In the genomic region with DNA sequence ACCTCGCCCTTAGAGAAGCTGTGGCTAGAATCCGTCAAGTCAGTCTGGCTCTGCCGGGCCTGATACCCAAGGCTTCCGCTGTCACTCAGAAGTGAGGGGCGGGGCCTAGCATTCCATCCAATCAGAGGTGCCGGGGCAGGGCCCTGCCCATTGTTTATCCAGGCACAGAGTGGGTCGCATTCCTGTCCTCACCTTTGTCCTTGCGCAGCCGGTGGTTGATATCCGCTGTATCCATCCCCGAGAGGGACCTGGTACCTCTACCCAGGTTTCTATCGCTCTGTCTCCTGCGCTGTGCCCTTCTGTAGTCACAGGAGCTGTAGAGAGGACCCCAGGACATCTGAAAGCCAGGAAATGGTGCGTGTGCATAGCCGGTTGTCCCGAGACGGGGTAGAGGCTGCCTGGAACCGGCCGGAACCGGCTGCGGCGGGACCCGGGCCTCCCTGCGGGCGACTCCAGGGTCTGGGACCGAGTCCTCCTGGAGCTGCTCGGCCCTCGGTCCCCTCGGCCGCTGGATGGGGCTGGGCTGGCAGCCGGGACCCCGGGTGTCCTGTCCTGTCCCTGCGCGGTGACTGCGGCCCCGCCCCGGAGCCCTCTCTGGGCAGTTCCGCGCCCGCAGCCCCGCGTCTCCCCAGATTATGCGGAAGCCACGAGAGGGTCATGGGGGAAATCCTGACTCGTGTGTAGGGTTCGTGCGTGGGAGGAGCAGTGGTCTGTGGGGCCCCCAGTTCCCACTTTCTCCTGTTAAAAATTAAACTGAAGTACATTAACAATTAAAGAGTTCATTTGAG, we compare ENCODE assay signal across 8 cellular contexts. TPM values are rescaled to one million over a fixed set of nuclear protein-coding genes. Genes with fewer than 3 reads are reported as not detected.
DNase-seq lines count a peak whose midpoint lies in the region; ATAC-seq and FAIRE-seq lines count a peak whose summit lies in the region.

A gene (plus strand): TSS at position 183 of the 788 bp plus-strand sequence. CDS start 169 bp downstream, at position 352.

- H3K9ac ChIP-seq in stomach smooth muscle (ENCODE audit: low read length in 2 of 2): peak within 1 kb of the TSS; percentile 83 to 95

- H3K9me3 ChIP-seq in SJCRH30 (replicated peaks): no peaks in the 10 kb centered on the region
- peaks cover 15% of the 10 kb centered on the region for H3K9me3 ChIP-seq in neuron (ENCODE audit: low read length)
- H3K9me3 ChIP-seq in stomach smooth muscle (ENCODE audit: control insufficient read depth in 2 of 2, low read length in 2 of 2): no peaks in the 10 kb centered on the region

- H3K27me3 ChIP-seq in SJCRH30 (no peaks in the 10 kb centered on the region), neuron (ENCODE audit: insufficient read depth, low read length) (no peaks in the 10 kb centered on the region), stomach smooth muscle (ENCODE audit: control insufficient read depth in 1 of 2, insufficient read depth in 2 of 2, low read length in 2 of 2) (no peaks in the 10 kb centered on the region)

- H3K4me3 ChIP-seq in SJCRH30: peak within 1 kb of the TSS; percentile 68
- peak within 1 kb of the TSS; percentile 59 for H3K4me3 ChIP-seq in neuron (ENCODE audit: low read length)
- peak within 1 kb of the TSS; percentile 99 for H3K4me3 ChIP-seq in stomach smooth muscle (ENCODE audit: low read length in 2 of 2)

- DNase-seq in COR-L47 (lab: John Stamatoyannopoulos, UW) (peak; percentile 28), SJCRH30 (peak; percentile 89 to 93), frontal cortex (ENCODE audit: low spot score in 2 of 2) (peak; percentile 84 to 88)
- peak; percentile 89 for DNase-seq in activated naive CD4-positive, alpha-beta T cell treated with Interleukin-2 at 50 U/mL for 16 hours

- no peaks in the 10 kb centered on the region for H3K36me3 ChIP-seq in SJCRH30
- peaks cover 16% of the 10 kb centered on the region for H3K36me3 ChIP-seq in neuron (ENCODE audit: insufficient read depth, low read length)
- no peaks in the 10 kb centered on the region for H3K36me3 ChIP-seq in stomach smooth muscle (ENCODE audit: control insufficient read depth in 2 of 2, insufficient read depth in 2 of 2, low read length in 2 of 2)

- H3K27ac ChIP-seq in SJCRH30: peak within 1 kb of the TSS; percentile 10; the same call in 1 of the 2 replicates
- peak within 1 kb of the TSS; percentile 96 for H3K27ac ChIP-seq in stomach smooth muscle (ENCODE audit: low read length)

- H3K4me3 Mint-ChIP-seq in IgD-negative memory B cell: peak within 1 kb of the TSS; percentile 90 to 99 (median 96)

- H3K36me3 Mint-ChIP-seq in IgD-negative memory B cell: peaks cover 10% of the 10 kb centered on the region

- FAIRE-seq in frontal cortex (lab: Jason Lieb, UNC): no peak

- peak; percentile 89 for ATAC-seq in GM21447 (IDR thresholded peaks at IDR 0.05; ENCODE audit: unreplicated experiment)

- H2AFZ ChIP-seq in neuron (ENCODE audit: low read depth, low read length): peak within 1 kb of the TSS; percentile 58

- peaks cover 0 to 3% (median 0%) of the 10 kb centered on the region in 3 donors for H3K9me3 Mint-ChIP-seq in IgD-negative memory B cell

- peaks cover 23 to 29% (median 28%) of the 10 kb centered on the region in 3 donors for H3K4me1 Mint-ChIP-seq in IgD-negative memory B cell

- H3K27me3 Mint-ChIP-seq in IgD-negative memory B cell: no peaks in the 10 kb centered on the region

- H3K4me1 ChIP-seq in SJCRH30 (no peaks in the 10 kb centered on the region), neuron (ENCODE audit: insufficient read depth, low read length) (peaks cover 14% of the 10 kb centered on the region), stomach smooth muscle (ENCODE audit: control insufficient read depth, insufficient read depth, low read length) (peaks cover 23% of the 10 kb centered on the region)

- H3K27ac Mint-ChIP-seq in IgD-negative memory B cell: peak within 1 kb of the TSS; percentile 92 to 98 (median 94)

RNA-seq across cellular contexts. Expression of the gene that starts here (rescaled TPM):
- 2.4 TPM for polyA plus RNA-seq in IgD-negative memory B cell
- total RNA-seq in SJCRH30 (2014; rRNA removed; shearing (Covaris generic)): 0.40 and 0.51 TPM in 2 replicates
- 4.5 TPM for total RNA-seq in frontal cortex

Comparison
In these comparisons a context has a peak if more than half of its experiments do, and no peak if none do; other contexts are left out.
1. Peak in every context shown above with its lines: DNase-seq, ATAC-seq, H3K4me3 ChIP-seq and H3K27ac ChIP-seq.
2. Peak in DNase-seq, H3K4me3 ChIP-seq and H3K27ac ChIP-seq in SJCRH30; RNA of the gene not detected or under 1 TPM.
3. DNase-seq: peak in every context shown above with its lines; median percentile 91 in SJCRH30; 89 in activated naive CD4-positive, alpha-beta T cell treated with Interleukin-2 at 50 U/mL for 16 hours; 86 in frontal cortex; 28 in COR-L47.